In genomic region chr6:121297699-121298098, GRCh38 we compare ENCODE assay signal across 26 cellular contexts. TPM values are rescaled to one million over a fixed set of nuclear protein-coding genes. Genes with fewer than 3 reads are reported as not detected.
DNase-seq lines count a peak whose midpoint lies in the region; FAIRE-seq and TF ChIP-seq lines count a peak whose summit lies in the region.
"Had no signal": no experiment of that assay in that cellular context is flagged by ENCODE, and none has a peak within 500 bp of the region (broad histone marks: within the 10 kb centered on the region; RNA-seq: fewer than 3 reads in every experiment).

No MANE protein-coding gene starts in this region.

- H4K12ac ChIP-seq in trophoblast cell (ENCODE audit: low read depth, low read length), result no peak overlapping the region

- no peak overlapping the region for H3K23ac ChIP-seq in trophoblast cell (ENCODE audit: low read length)

- H3K9ac ChIP-seq in SK-N-MC (ENCODE audit: insufficient read length) (no peak overlapping the region), trophoblast cell (ENCODE audit: low read length) (no peak overlapping the region)

- no peaks in the 10 kb centered on the region for H3K79me1 ChIP-seq in trophoblast cell (ENCODE audit: low read length)

- no peak overlapping the region for H3K4me3 ChIP-seq in SK-N-MC
- H3K4me3 ChIP-seq in fibroblast of mammary gland (ENCODE audit: control insufficient read depth, low read depth, low read length), result no peak overlapping the region
- no peak overlapping the region for H3K4me3 ChIP-seq in trophoblast cell (ENCODE audit: low read depth, low read length)
- H3K4me3 ChIP-seq in tibial artery, result no peak overlapping the region
- H3K4me3 ChIP-seq: coronary artery, PC-9, SJCRH30 had no signal

- no peak overlapping the region for H2AK5ac ChIP-seq in trophoblast cell (ENCODE audit: low read length)

- H4K91ac ChIP-seq in trophoblast cell (ENCODE audit: low read depth, low read length), result no peak overlapping the region

- TF ChIP-seq CTCF in fibroblast of mammary gland (conservative IDR thresholded peaks at IDR 0.05; ENCODE audit: control insufficient read depth, insufficient read depth, low read depth, low read length) (no peak), tibial artery (IDR thresholded peaks at IDR 0.05) (no peak)

- FAIRE-seq in RCC 7860 (lab: Jason Lieb, UNC), result no peak
- FAIRE-seq: TTC549 had no signal

- H2BK120ac ChIP-seq in trophoblast cell (ENCODE audit: insufficient read depth, low read length, poor library complexity), result no peak overlapping the region

- no peaks in the 10 kb centered on the region for H3K4me1 ChIP-seq in trophoblast cell (ENCODE audit: control insufficient read depth in 1 of 2, insufficient read depth in 2 of 2, low read length in 2 of 2)
- H3K4me1 ChIP-seq in tibial artery, result no peaks in the 10 kb centered on the region
- H3K4me1 ChIP-seq: SJCRH30 had no signal

- no peaks in the 10 kb centered on the region for H3K27me3 ChIP-seq in trophoblast cell (ENCODE audit: insufficient read depth, low read length)
- no peaks in the 10 kb centered on the region for H3K27me3 ChIP-seq in tibial artery
- H3K27me3 ChIP-seq: SJCRH30 had no signal

- no peak overlapping the region for H3K4me2 ChIP-seq in trophoblast cell (ENCODE audit: low read length)
- H3K4me2 ChIP-seq: PC-9 had no signal

- no peak overlapping the region for H2BK5ac ChIP-seq in trophoblast cell (ENCODE audit: low read depth, low read length, poor library complexity)

- WGBS in trophoblast cell (ENCODE audit: extremely low coverage, insufficient coverage, insufficient read length), result no CpG with 5 or more reads among the region's 1 CpG

- H3K18ac ChIP-seq in trophoblast cell (ENCODE audit: low read length), result no peak overlapping the region

- H3K9me3 ChIP-seq in SK-N-MC (ENCODE audit: low read depth, low read length) (no peaks in the 10 kb centered on the region), trophoblast cell (ENCODE audit: insufficient read depth, low read depth, low read length) (no peaks in the 10 kb centered on the region), tibial artery (no peaks in the 10 kb centered on the region)
- H3K9me3 ChIP-seq: SJCRH30 had no signal

- H4K8ac ChIP-seq in trophoblast cell (ENCODE audit: low read depth, low read length), result no peak overlapping the region

- H3K14ac ChIP-seq in trophoblast cell (ENCODE audit: low read length), result no peak overlapping the region

- H2AFZ ChIP-seq in trophoblast cell (ENCODE audit: insufficient read depth, low read length, poor library complexity), result no peak overlapping the region
- H2AFZ ChIP-seq: PC-9 had no signal

- H3K4ac ChIP-seq in trophoblast cell (ENCODE audit: low read depth, low read length), result no peak overlapping the region

- DNase-seq in AML-193 (lab: John Stamatoyannopoulos, UW), result peak; percentile 89 to 90
- peak; percentile 38 to 60 for DNase-seq in Kasumi-1 (lab: John Stamatoyannopoulos, UW)
- no peak for DNase-seq in SK-N-MC (ENCODE audit: low read depth, low spot score)
- DNase-seq in fibroblast of mammary gland (ENCODE audit: low read depth), result peak; percentile 51
- DNase-seq in trophoblast cell, result no peak
- DNase-seq in inferior parietal cortex (ENCODE audit: extremely low spot score), result no peak
- DNase-seq in tibial artery, result no peak
- DNase-seq in RCC 7860 (ENCODE audit: low spot score), result no peak
- DNase-seq: activated CD4-positive, alpha-beta T cell treated with anti-CD3 and anti-CD28 coated beads, Interleukin-2, amount 50 U/mL, for 48 hours; activated naive CD4-positive, alpha-beta T cell treated with anti-CD3 and anti-CD28 coated beads for 36 hours; amygdala; effector memory CD4-positive, alpha-beta T cell; GOT3; islet precursor cell; left ventricle myocardium superior; naive thymus-derived CD8-positive, alpha-beta T cell; NCI-H1436; NCI-H2081 treated with DMSO at 0.1 percent for 48 hours; NCI-H446; NCI-H82; occipital lobe; PC-9; SJCRH30; stimulated activated naive CD4-positive, alpha-beta T cell treated with Interleukin-2 at 50 U/mL for 16 hours had no signal

- H3K36me3 ChIP-seq in SK-N-MC (ENCODE audit: insufficient read depth, low read length) (0 out of 2 replicates have a peak, but pooled peaks cover under 1% of the 10 kb centered on the region), trophoblast cell (ENCODE audit: control insufficient read depth in 1 of 2, insufficient read depth in 2 of 2, low read length in 2 of 2) (no peaks in the 10 kb centered on the region), tibial artery (peaks cover 0 to 7% (median 0%) of the 10 kb centered on the region in 3 donors)
- H3K36me3 ChIP-seq: SJCRH30 had no signal

- H3K27ac ChIP-seq in SK-N-MC (0 out of 2 replicates have a peak overlapping the region, but pooled peaks have one; percentile 38), trophoblast cell (ENCODE audit: low read depth, low read length) (no peak overlapping the region), tibial artery (no peak overlapping the region)
- H3K27ac ChIP-seq: coronary artery, PC-9, SJCRH30 had no signal

- H3K79me2 ChIP-seq in trophoblast cell (ENCODE audit: control insufficient read depth, insufficient read depth, low read length, poor library complexity), result no peaks in the 10 kb centered on the region

- intact Hi-C loops in tibial artery (cut with DNase I; ENCODE audit: low total_unique reads), result no loop called here

- H2BK12ac ChIP-seq in trophoblast cell (ENCODE audit: low read length), result no peak overlapping the region

RNA-seq across cellular contexts. Expression of gene TBC1D32, which starts 36.6 kb away (rescaled TPM):
- 2.4 and 2.6 TPM in 2 replicates for polyA plus RNA-seq in trophoblast cell (2013)

Comparison
In these comparisons a context has a peak if more than half of its experiments do, and no peak if none do; other contexts are left out.
1. DNase-seq: peak in AML-193 (2 of 2), Kasumi-1 (2 of 2) and fibroblast of mammary gland (single experiment); none in SK-N-MC (single experiment), trophoblast cell (0 of 2), inferior parietal cortex (single experiment), tibial artery (0 of 2) and RCC 7860 (single experiment).